Comparison of ENCODE assay signal across 8 cellular contexts in genomic region chr12:47312794-47313426, GRCh38.
A peak's percentile ranks its signal among the peaks of the same experiment; 100 is the strongest.
DNase-seq lines count a peak whose midpoint lies in the region; ATAC-seq and TF ChIP-seq lines count a peak whose summit lies in the region.

No MANE protein-coding gene starts in this region.

- TF ChIP-seq CTCF in GM13977 (IDR thresholded peaks at IDR 0.05; ENCODE audit: extremely low read depth, insufficient read depth, missing control alignments) = no peak
- no peak for TF ChIP-seq CTCF in transverse colon (IDR thresholded peaks at IDR 0.05)

- no peak overlapping the region for H3K4me3 Mint-ChIP-seq in activated naive CD8-positive, alpha-beta T cell treated with anti-CD3 and anti-CD28 coated beads, Interleukin-2, amount 50 U/mL, for 24 hours

- peaks cover 74% of the 10 kb centered on the region for H3K4me1 Mint-ChIP-seq in activated naive CD8-positive, alpha-beta T cell treated with anti-CD3 and anti-CD28 coated beads, Interleukin-2, amount 50 U/mL, for 24 hours

- H3K4me3 ChIP-seq in HAP-1 = no peak overlapping the region
- no peak overlapping the region for H3K4me3 ChIP-seq in transverse colon

- in situ Hi-C loops in GM13977 (cut with MboI; ENCODE audit: low pct_unique_long_range_greater_than_20kb, low sequenced_read_pairs, unreplicated experiment) (loop anchor here (25.0 kb wide), 1 partner anchor 276 kb away; no protein-coding TSS in a partner anchor), HAP-1 (cut with MboI; ENCODE audit: low sequenced_read_pairs) (no loop called here), transverse colon (cut with MboI; ENCODE audit: low pct_ligation_motif_present in 1 of 4, low pct_unique_long_range_greater_than_20kb in 1 of 4, low sequenced_read_pairs in 3 of 4) (loop anchor here in 1 of 4 donors (25.0 kb wide), 1 partner anchor 276 kb away; no protein-coding TSS in a partner anchor)

- WGBS in transverse colon (ENCODE audit: low coverage in 1 of 2), 2 donors = 57 to 61% methylated on average over 3 of the region's 3 CpGs

- intact Hi-C loops in transverse colon (cut with DNase I; ENCODE audit: low total_unique reads) = no loop called here

- DNase-seq in GM13977 (ENCODE audit: low spot score) = peak; percentile 52
- DNase-seq in activated naive CD8-positive, alpha-beta T cell treated with anti-CD3 and anti-CD28 coated beads, Interleukin-2, amount 50 U/mL, for 24 hours = no peak
- no peak for DNase-seq in HAP-1 (ENCODE audit: low spot score in 2 of 2)
- no peak for DNase-seq in transverse colon
- DNase-seq in activated effector memory CD4-positive, alpha-beta T cell treated with Interleukin-2 at 50 U/mL for 16 hours = no peak
- no peak for DNase-seq in activated CD4-positive, alpha-beta T cell treated with anti-CD3 and anti-CD28 coated beads for 1 hour

- no peaks in the 10 kb centered on the region for H3K27me3 Mint-ChIP-seq in activated naive CD8-positive, alpha-beta T cell treated with anti-CD3 and anti-CD28 coated beads, Interleukin-2, amount 50 U/mL, for 24 hours

- TF ChIP-seq EP300 in transverse colon (IDR thresholded peaks at IDR 0.05; ENCODE audit: low read depth) = no peak

- no peak for TF ChIP-seq POLR2A in transverse colon (IDR thresholded peaks at IDR 0.05)

- H3K36me3 ChIP-seq in HAP-1 (replicated peaks) (no peaks in the 10 kb centered on the region), transverse colon (no peaks in the 10 kb centered on the region)

- H3K9me3 Mint-ChIP-seq in activated naive CD8-positive, alpha-beta T cell treated with anti-CD3 and anti-CD28 coated beads, Interleukin-2, amount 50 U/mL, for 24 hours = peaks cover 40% of the 10 kb centered on the region

- ATAC-seq in GM21381 (IDR thresholded peaks at IDR 0.05; ENCODE audit: unreplicated experiment) (peak; percentile 82), HG03280 (IDR thresholded peaks at IDR 0.05; ENCODE audit: unreplicated experiment) (peak; percentile 87)
- ATAC-seq in activated naive CD8-positive, alpha-beta T cell treated with anti-CD3 and anti-CD28 coated beads, Interleukin-2, amount 50 U/mL, for 24 hours = no peak

- H3K27ac ChIP-seq in transverse colon = no peak overlapping the region

- H3K9me3 ChIP-seq in HAP-1 (no peaks in the 10 kb centered on the region), transverse colon (no peaks in the 10 kb centered on the region)

- H3K4me1 ChIP-seq in HAP-1 (no peaks in the 10 kb centered on the region), transverse colon (peaks cover 0 to 11% (median 0%) of the 10 kb centered on the region in 4 donors)

- no peaks in the 10 kb centered on the region for H3K27me3 ChIP-seq in HAP-1 (ENCODE audit: low read depth)
- no peaks in the 10 kb centered on the region for H3K27me3 ChIP-seq in transverse colon

- peaks cover 28% of the 10 kb centered on the region for H3K36me3 Mint-ChIP-seq in activated naive CD8-positive, alpha-beta T cell treated with anti-CD3 and anti-CD28 coated beads, Interleukin-2, amount 50 U/mL, for 24 hours (ENCODE audit: low read depth)

- peak overlapping the region; percentile 13 for H3K27ac Mint-ChIP-seq in activated naive CD8-positive, alpha-beta T cell treated with anti-CD3 and anti-CD28 coated beads, Interleukin-2, amount 50 U/mL, for 24 hours
